In genomic region chr2:197308635-197309368, GRCh38 we compare ENCODE assay signal across 8 cellular contexts. TPM values are rescaled to one million over a fixed set of nuclear protein-coding genes. Genes with fewer than 3 reads are reported as not detected.
DNase-seq lines count a peak whose midpoint lies in the region; ATAC-seq, FAIRE-seq and TF ChIP-seq lines count a peak whose summit lies in the region.

No MANE protein-coding gene starts in this region.

- no peaks in the 10 kb centered on the region for H4K20me1 ChIP-seq in HepG2 (ENCODE audit: insufficient read depth, low read length)

- peak overlapping the region; percentile 91 to 97 for H3K27ac Mint-ChIP-seq in stimulated activated naive CD8-positive, alpha-beta T cell treated with anti-CD3 and anti-CD28 coated beads, Interleukin-15, amount 100 ng/mL, for 72 hours

- CTCF ChIA-PET in HepG2 (lab: Yijun Ruan, JAX; ENCODE audit: low intra/inter-chr PET ratio, low total read pairs) = no interaction called here

- H3K4me3 Mint-ChIP-seq in stimulated activated naive CD8-positive, alpha-beta T cell treated with anti-CD3 and anti-CD28 coated beads, Interleukin-15, amount 100 ng/mL, for 72 hours = peak overlapping the region; percentile 93

- no peak for FAIRE-seq in HepG2 (lab: Jason Lieb, UNC)

- no peaks in the 10 kb centered on the region for H3K36me3 ChIP-seq in esophagus muscularis mucosa
- no peaks in the 10 kb centered on the region for H3K36me3 ChIP-seq in HepG2 (replicated peaks in 1 of 2; ENCODE audit: control insufficient read depth in 1 of 2, insufficient read depth in 2 of 2, low read length in 2 of 2)

- H3K27me3 Mint-ChIP-seq in stimulated activated naive CD8-positive, alpha-beta T cell treated with anti-CD3 and anti-CD28 coated beads, Interleukin-15, amount 100 ng/mL, for 72 hours = no peaks in the 10 kb centered on the region

- H3K9me3 Mint-ChIP-seq in stimulated activated naive CD8-positive, alpha-beta T cell treated with anti-CD3 and anti-CD28 coated beads, Interleukin-15, amount 100 ng/mL, for 72 hours = no peaks in the 10 kb centered on the region

- H3K27ac ChIP-seq in esophagus muscularis mucosa (replicated peaks in 1 of 4) = peak overlapping the region; percentile 36 to 88 (median 85)
- H3K27ac ChIP-seq in HepG2 (ENCODE audit: extremely low read length, insufficient read depth, low read length) = no peak overlapping the region

- peaks cover 66% of the 10 kb centered on the region for H3K4me1 Mint-ChIP-seq in stimulated activated naive CD8-positive, alpha-beta T cell treated with anti-CD3 and anti-CD28 coated beads, Interleukin-15, amount 100 ng/mL, for 72 hours

- no peak for ATAC-seq in stimulated activated naive CD8-positive, alpha-beta T cell treated with anti-CD3 and anti-CD28 coated beads, Interleukin-15, amount 100 ng/mL, for 72 hours
- no peak for ATAC-seq in HepG2
- no peak for ATAC-seq in HG02798 (IDR thresholded peaks at IDR 0.05; ENCODE audit: poor library complexity, unreplicated experiment)

- TF ChIP-seq RAD21 in HepG2 (CRISPR knock-in tag; IDR thresholded peaks at IDR 0.05) = no peak

- intact Hi-C loops in esophagus muscularis mucosa (cut with DNase I) = no loop called here
- intact Hi-C loops in HepG2 (cut with micrococcal nuclease; ENCODE audit: unreplicated experiment) = no loop called here

- H3K27me3 ChIP-seq in esophagus muscularis mucosa (no peaks in the 10 kb centered on the region), HepG2 (ENCODE audit: control insufficient read depth in 1 of 2, insufficient read depth in 2 of 2, low read length in 2 of 2) (peaks cover 0 to 69% of the 10 kb centered on the region in 2 experiments; a peak in 4 of 5 replicates)

- no peaks in the 10 kb centered on the region for H3K9me3 ChIP-seq in esophagus muscularis mucosa
- no peaks in the 10 kb centered on the region for H3K9me3 ChIP-seq in HepG2 (ENCODE audit: low read length)

- H3K4me3 ChIP-seq in esophagus muscularis mucosa (peak overlapping the region; percentile 84 to 93 (median 88)), HepG2 (replicated peaks in 1 of 3; ENCODE audit: insufficient read depth in 1 of 3, low read depth in 2 of 3, low read length in 3 of 3) (no peak overlapping the region)

- TF ChIP-seq EP300 in esophagus muscularis mucosa (IDR thresholded peaks at IDR 0.05) (no peak), HepG2 (IDR thresholded peaks at IDR 0.05; ENCODE audit: low read depth in 2 of 2, low read length in 2 of 2) (no peak), HepG2 (CRISPR knock-in tag; IDR thresholded peaks at IDR 0.05; ENCODE audit: borderline replicate concordance) (no peak)

- POLR2A ChIA-PET in HepG2 (lab: Yijun Ruan, JAX) = no interaction called here

- 59% methylated on average over 3 of the region's 3 CpGs for WGBS in esophagus muscularis mucosa
- 63% methylated on average over 3 of the region's 3 CpGs for WGBS in HepG2 (ENCODE audit: low lambda C conversion rate)

- H3K4me2 ChIP-seq in HepG2 (ENCODE audit: low read depth, low read length) = no peak overlapping the region

- H3K9ac ChIP-seq in HepG2 (ENCODE audit: insufficient read depth, low read depth, low read length) = no peak overlapping the region

- TF ChIP-seq POLR2A in esophagus muscularis mucosa (IDR thresholded peaks at IDR 0.05; ENCODE audit: low read depth) (no peak), HepG2 (IDR thresholded peaks at IDR 0.05; ENCODE audit: insufficient read depth in 1 of 2, low read depth in 2 of 2, low read length in 2 of 2) (no peak)

- BruUV-seq in HepG2 (replicated peaks; lab: Mats Ljungman, UMichigan) = no TSS peak

- H3K4me1 ChIP-seq in esophagus muscularis mucosa (peaks cover 26 to 62% (median 55%) of the 10 kb centered on the region in 4 donors), HepG2 (ENCODE audit: insufficient read depth, low read length) (peaks cover 11% of the 10 kb centered on the region)

- TF ChIP-seq CTCF in esophagus muscularis mucosa (IDR thresholded peaks at IDR 0.05) (no peak), HepG2 (CRISPR knock-in tag; IDR thresholded peaks at IDR 0.05) (no peak)

- no peaks in the 10 kb centered on the region for H3K79me2 ChIP-seq in HepG2 (ENCODE audit: insufficient read depth, low read length)

- no peak overlapping the region for H2AFZ ChIP-seq in HepG2 (ENCODE audit: low read length)

- peak; percentile 46 for DNase-seq in SKM-1 (lab: John Stamatoyannopoulos, UW; ENCODE audit: unreplicated experiment)
- no peak for DNase-seq in SKM-1 treated with dmso at 0.1 percent for 144 hours (lab: John Stamatoyannopoulos, UW; ENCODE audit: unreplicated experiment)
- peak; percentile 18 for DNase-seq in RPMI8226
- DNase-seq in esophagus muscularis mucosa (ENCODE audit: extremely low spot score) = no peak
- no peak for DNase-seq in stimulated activated naive CD8-positive, alpha-beta T cell treated with anti-CD3 and anti-CD28 coated beads, Interleukin-15, amount 100 ng/mL, for 72 hours
- DNase-seq in NCI-H1436 (lab: John Stamatoyannopoulos, UW) = no peak
- no peak for DNase-seq in HepG2 (ENCODE audit: low spot score)

- in situ Hi-C loops in HepG2 (cut with HindIII; ENCODE audit: extremely low pct_ligation_motif_present, low pct_unique_long_range_greater_than_20kb) = no loop called here

TF ChIP-seq in HepG2, 621 proteins besides CTCF, POLR2A, EP300 and RAD21:
- TF ChIP-seq TBP (CRISPR knock-in tag; IDR thresholded peaks at IDR 0.05) (no peak), ATM (IDR thresholded peaks at IDR 0.05; ENCODE audit: borderline replicate concordance) (no peak), ZNF256 (CRISPR knock-in tag; conservative IDR thresholded peaks at IDR 0.05) (no peak)
- TF ChIP-seq, protein P1, sequence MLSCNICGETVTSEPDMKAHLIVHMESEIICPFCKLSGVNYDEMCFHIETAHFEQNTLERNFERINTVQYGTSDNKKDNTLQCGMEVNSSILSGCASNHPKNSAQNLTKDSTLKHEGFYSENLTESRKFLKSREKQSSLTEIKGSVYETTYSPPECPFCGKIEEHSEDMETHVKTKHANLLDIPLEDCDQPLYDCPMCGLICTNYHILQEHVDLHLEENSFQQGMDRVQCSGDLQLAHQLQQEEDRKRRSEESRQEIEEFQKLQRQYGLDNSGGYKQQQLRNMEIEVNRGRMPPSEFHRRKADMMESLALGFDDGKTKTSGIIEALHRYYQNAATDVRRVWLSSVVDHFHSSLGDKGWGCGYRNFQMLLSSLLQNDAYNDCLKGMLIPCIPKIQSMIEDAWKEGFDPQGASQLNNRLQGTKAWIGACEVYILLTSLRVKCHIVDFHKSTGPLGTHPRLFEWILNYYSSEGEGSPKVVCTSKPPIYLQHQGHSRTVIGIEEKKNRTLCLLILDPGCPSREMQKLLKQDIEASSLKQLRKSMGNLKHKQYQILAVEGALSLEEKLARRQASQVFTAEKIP (CRISPR knock-in tag; IDR thresholded peaks at IDR 0.05; ENCODE audit: borderline replicate concordance) = no peak
TF ChIP-seq in HepG2: peak in this region for 0.

RNA-seq across cellular contexts. Expression of gene ANKRD44, which starts 1.8 kb away (rescaled TPM):
- total RNA-seq in esophagus muscularis mucosa = 10 to 100 TPM; 41.4 to 76.6 (median 48.1) TPM
- 0.11 and 0.36 TPM in 2 replicates for total RNA-seq in HepG2 (2016; rRNA removed; fragmentation: Illumina TruSeq; extraction: Trizol)
- not detected in 2 replicates for total RNA-seq in HepG2 (2016; cell fraction: cytosol; rRNA removed; fragmentation: Illumina TruSeq; extraction: Trizol; ENCODE audit: low read depth)
- 0.55 and 0.63 TPM in 2 replicates for total RNA-seq in HepG2 (2016; cell fraction: insoluble cytoplasmic fraction; rRNA removed; fragmentation: Illumina TruSeq; extraction: Trizol)
- 0.77 TPM in 1 of 2 replicates, not detected in the other for total RNA-seq in HepG2 (2016; cell fraction: membrane; rRNA removed; fragmentation: Illumina TruSeq; extraction: Trizol)
- 0.44 and 1.2 TPM in 2 replicates for total RNA-seq in HepG2 (2016; cell fraction: nucleus; rRNA removed; fragmentation: Illumina TruSeq; extraction: Trizol)
- 0.04 and 0.05 TPM in 2 replicates for polyA plus RNA-seq in HepG2 (2011; rRNA removed)
- polyA plus RNA-seq in HepG2 (2011; cell fraction: cytosol; rRNA removed) = 0.03 and 0.08 TPM in 2 replicates
- 1.3 and 2.2 TPM in 2 replicates for polyA plus RNA-seq in HepG2 (2011; cell fraction: nucleus; rRNA removed)
- 0.04 TPM in 1 of 2 replicates, not detected in the other for polyA plus RNA-seq in HepG2 (2012)
- polyA plus RNA-seq in HepG2 (2016; cell fraction: cytosol; fragmentation: Illumina TruSeq; extraction: Trizol; ENCODE audit: low read depth) = 0.16 TPM in 1 of 2 replicates, not detected in the other
- 0.09 and 0.17 TPM in 2 replicates for polyA plus RNA-seq in HepG2 (2016; cell fraction: insoluble cytoplasmic fraction; fragmentation: Illumina TruSeq; extraction: Trizol; ENCODE audit: low read depth)
- polyA plus RNA-seq in HepG2 (2016; cell fraction: membrane; fragmentation: Illumina TruSeq; extraction: Trizol; ENCODE audit: low read depth) = not detected in 2 replicates
- polyA plus RNA-seq in HepG2 (2016; cell fraction: nucleus; fragmentation: Illumina TruSeq; extraction: Trizol; ENCODE audit: insufficient read depth, low read depth) = 0.07 and 0.21 TPM in 2 replicates
- 0.52 and 22.4 TPM in 2 replicates for polyA minus RNA-seq in HepG2 (2011; rRNA and poly(A)+ RNA removed; ENCODE audit: low replicate concordance)
- polyA minus RNA-seq in HepG2 (2011; cell fraction: cytosol; rRNA and poly(A)+ RNA removed) = not detected in 2 replicates
- 1.2 and 1.3 TPM in 2 replicates for polyA minus RNA-seq in HepG2 (2011; cell fraction: nucleus; rRNA and poly(A)+ RNA removed)

Comparison
In these comparisons a context has a peak if more than half of its experiments do, and no peak if none do; other contexts are left out.
1. DNase-seq: peak in SKM-1 (single experiment) and RPMI8226 (single experiment); none in SKM-1 treated with dmso at 0.1 percent for 144 hours (single experiment), esophagus muscularis mucosa (single experiment), stimulated activated naive CD8-positive, alpha-beta T cell treated with anti-CD3 and anti-CD28 coated beads, Interleukin-15, amount 100 ng/mL, for 72 hours (0 of 2), NCI-H1436 (single experiment) and HepG2 (single experiment).
2. H3K4me3 ChIP-seq: peak in esophagus muscularis mucosa (4 of 4); none in HepG2 (0 of 3).
3. RNA of gene ANKRD44, which starts 1.8 kb away (total RNA-seq): 41.4 to 76.6 TPM in esophagus muscularis mucosa; 0.11 to 1.2 TPM in HepG2; every median in the first group is over 10 times any median in the second.